ENCODE assay signal across 1 cellular context in genomic region chr11:76205252-76206076, GRCh38.
TF ChIP-seq lines count a peak whose summit lies in the region.

No MANE protein-coding gene starts in this region.

TF ChIP-seq in SK-N-SH treated with all-trans-retinoic acid at 6 μM for 48 hours, 23 proteins besides CTCF, POLR2A, EP300 and RAD21 (continued from another document):
- TF ChIP-seq POU6F1 (CRISPR knock-in tag; IDR thresholded peaks at IDR 0.05; ENCODE audit: borderline replicate concordance, low read depth), result no peak
- TF ChIP-seq, protein P1, sequence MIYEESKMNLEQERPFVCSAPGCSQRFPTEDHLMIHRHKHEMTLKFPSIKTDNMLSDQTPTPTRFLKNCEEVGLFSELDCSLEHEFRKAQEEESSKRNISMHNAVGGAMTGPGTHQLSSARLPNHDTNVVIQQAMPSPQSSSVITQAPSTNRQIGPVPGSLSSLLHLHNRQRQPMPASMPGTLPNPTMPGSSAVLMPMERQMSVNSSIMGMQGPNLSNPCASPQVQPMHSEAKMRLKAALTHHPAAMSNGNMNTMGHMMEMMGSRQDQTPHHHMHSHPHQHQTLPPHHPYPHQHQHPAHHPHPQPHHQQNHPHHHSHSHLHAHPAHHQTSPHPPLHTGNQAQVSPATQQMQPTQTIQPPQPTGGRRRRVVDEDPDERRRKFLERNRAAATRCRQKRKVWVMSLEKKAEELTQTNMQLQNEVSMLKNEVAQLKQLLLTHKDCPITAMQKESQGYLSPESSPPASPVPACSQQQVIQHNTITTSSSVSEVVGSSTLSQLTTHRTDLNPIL (CRISPR knock-in tag; IDR thresholded peaks at IDR 0.05; ENCODE audit: low read depth), result no peak
- no peak for TF ChIP-seq SNAI2 (CRISPR knock-in tag; IDR thresholded peaks at IDR 0.05)
- TF ChIP-seq ZFP3 (CRISPR knock-in tag; IDR thresholded peaks at IDR 0.05), result no peak
- TF ChIP-seq PATZ1 (CRISPR knock-in tag; IDR thresholded peaks at IDR 0.05; ENCODE audit: borderline replicate concordance), result no peak
- no peak for TF ChIP-seq TCF4 (CRISPR knock-in tag; IDR thresholded peaks at IDR 0.05; ENCODE audit: borderline replicate concordance)
- TF ChIP-seq ISL1 (CRISPR knock-in tag; IDR thresholded peaks at IDR 0.05), result no peak
- no peak for TF ChIP-seq CSDC2 (CRISPR knock-in tag; IDR thresholded peaks at IDR 0.05)
TF ChIP-seq in SK-N-SH treated with all-trans-retinoic acid at 6 μM for 48 hours: peak in this region for 0.
